In genomic region chr2:41896186-41896846, GRCh38 we compare ENCODE assay signal across 11 cellular contexts.
DNase-seq lines count a peak whose midpoint lies in the region; ATAC-seq and TF ChIP-seq lines count a peak whose summit lies in the region.
"Had no signal": no experiment of that assay in that cellular context is flagged by ENCODE, and none has a peak within 500 bp of the region (broad histone marks: within the 10 kb centered on the region; RNA-seq: fewer than 3 reads in every experiment).

No MANE protein-coding gene starts in this region.

- no peak overlapping the region for H3K27ac Mint-ChIP-seq in activated CD4-positive, alpha-beta T cell treated with anti-CD3 and anti-CD28 coated beads for 36 hours
- peak overlapping the region; percentile 76 for H3K27ac Mint-ChIP-seq in mesothelial cell of epicardium

- no peaks in the 10 kb centered on the region for H3K27me3 ChIP-seq in left ventricle myocardium inferior (ENCODE audit: low read depth)

- ATAC-seq in activated CD4-positive, alpha-beta T cell treated with anti-CD3 and anti-CD28 coated beads for 36 hours: peak; percentile 33
- ATAC-seq in GM21367 (IDR thresholded peaks at IDR 0.05; ENCODE audit: unreplicated experiment) (peak; percentile 92), HG03439 (IDR thresholded peaks at IDR 0.05; ENCODE audit: unreplicated experiment) (peak; percentile 93)

- H3K27ac ChIP-seq in left ventricle myocardium inferior (replicated peaks): no peak overlapping the region

- H3K27me3 Mint-ChIP-seq in activated CD4-positive, alpha-beta T cell treated with anti-CD3 and anti-CD28 coated beads for 36 hours: no peaks in the 10 kb centered on the region
- H3K27me3 Mint-ChIP-seq in mesothelial cell of epicardium (ENCODE audit: low read depth): no peaks in the 10 kb centered on the region

- no peak overlapping the region for H3K4me3 Mint-ChIP-seq in activated CD4-positive, alpha-beta T cell treated with anti-CD3 and anti-CD28 coated beads for 36 hours
- no peak overlapping the region for H3K4me3 Mint-ChIP-seq in mesothelial cell of epicardium
- H3K4me3 Mint-ChIP-seq: naive B cell had no signal

- CTCF ChIA-PET in activated CD4-positive, alpha-beta T cell treated with anti-CD3 and anti-CD28 coated beads for 36 hours (lab: Charles Lee): interaction anchor here (0.7 kb wide), 1 partner anchor 143 kb away, joined by 3 read pairs; no protein-coding TSS in a partner anchor

- peaks cover 11% of the 10 kb centered on the region for H3K4me1 ChIP-seq in left ventricle myocardium inferior

- no peaks in the 10 kb centered on the region for H3K9me3 ChIP-seq in left ventricle myocardium inferior (replicated peaks)
- H3K9me3 ChIP-seq: A549 had no signal

- H3K36me3 ChIP-seq in left ventricle myocardium inferior: no peaks in the 10 kb centered on the region

- H3K4me3 ChIP-seq in left ventricle myocardium inferior: no peak overlapping the region
- H3K4me3 ChIP-seq: A549 had no signal

- no peaks in the 10 kb centered on the region for H3K4me1 Mint-ChIP-seq in activated CD4-positive, alpha-beta T cell treated with anti-CD3 and anti-CD28 coated beads for 36 hours
- peaks cover 34% of the 10 kb centered on the region for H3K4me1 Mint-ChIP-seq in mesothelial cell of epicardium
- H3K4me1 Mint-ChIP-seq: naive B cell had no signal

- POLR2A ChIA-PET in activated CD4-positive, alpha-beta T cell treated with anti-CD3 and anti-CD28 coated beads for 36 hours (lab: Charles Lee): no interaction called here

- TF ChIP-seq CTCF in mesothelial cell of epicardium (IDR thresholded peaks at IDR 0.05; ENCODE audit: unreplicated experiment) (no peak), left ventricle myocardium inferior (IDR thresholded peaks at IDR 0.05; ENCODE audit: borderline replicate concordance) (no peak)

- H3K36me3 Mint-ChIP-seq in activated CD4-positive, alpha-beta T cell treated with anti-CD3 and anti-CD28 coated beads for 36 hours (ENCODE audit: low read depth): no peaks in the 10 kb centered on the region
- H3K36me3 Mint-ChIP-seq in mesothelial cell of epicardium: no peaks in the 10 kb centered on the region
- H3K36me3 Mint-ChIP-seq: naive B cell had no signal

- intact Hi-C loops in activated CD4-positive, alpha-beta T cell treated with anti-CD3 and anti-CD28 coated beads for 36 hours (cut with DNase I, micrococcal nuclease): no loop called here
- intact Hi-C loops in left ventricle myocardium inferior (cut with micrococcal nuclease): no loop called here

- DNase-seq in activated CD4-positive, alpha-beta T cell treated with anti-CD3 and anti-CD28 coated beads for 36 hours: peak; percentile 17
- no peak for DNase-seq in activated CD4-positive, alpha-beta T cell treated with anti-CD3 and anti-CD28 coated beads for 48 hours
- no peak for DNase-seq in mesothelial cell of epicardium (ENCODE audit: low spot score in 2 of 2, unreplicated experiment in 2 of 2)
- no peak for DNase-seq in NCI-H2081 (lab: John Stamatoyannopoulos, UW)
- DNase-seq in NCI-H748 (lab: John Stamatoyannopoulos, UW; ENCODE audit: unreplicated experiment): no peak
- no peak for DNase-seq in left ventricle myocardium inferior
- DNase-seq: glutamatergic neuron, naive B cell had no signal

- no peaks in the 10 kb centered on the region for H3K9me3 Mint-ChIP-seq in activated CD4-positive, alpha-beta T cell treated with anti-CD3 and anti-CD28 coated beads for 36 hours (ENCODE audit: low read depth)
- H3K9me3 Mint-ChIP-seq in mesothelial cell of epicardium: no peaks in the 10 kb centered on the region
- H3K9me3 Mint-ChIP-seq: naive B cell had no signal

Comparison
In these comparisons a context has a peak if more than half of its experiments do, and no peak if none do; other contexts are left out.
1. ATAC-seq: peak in every context shown above with its lines; median percentile 93 in HG03439; 92 in GM21367; 33 in activated CD4-positive, alpha-beta T cell treated with anti-CD3 and anti-CD28 coated beads for 36 hours.